ENCODE assay signal across 20 cellular contexts in the genomic region with DNA sequence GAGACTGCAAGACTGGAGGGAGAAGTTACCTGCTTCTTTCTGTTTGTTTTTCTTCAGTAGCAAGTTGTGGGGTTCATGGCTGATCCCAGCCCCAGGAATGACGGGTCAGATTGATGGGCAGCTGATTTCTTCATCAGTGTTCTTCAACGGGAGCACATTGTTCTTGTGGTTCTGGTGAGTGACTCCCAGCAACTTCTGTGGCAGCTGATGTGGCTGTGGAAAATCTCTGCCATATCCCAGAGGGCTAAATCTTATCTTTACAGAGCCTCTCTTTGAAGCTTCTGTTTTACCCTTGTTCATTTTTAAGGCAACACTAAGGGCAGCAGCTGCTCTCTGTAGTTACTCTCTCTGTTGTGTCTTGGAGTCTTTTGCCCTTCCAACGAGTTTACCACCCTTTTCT.
"Had no signal": no experiment of that assay in that cellular context is flagged by ENCODE, and none has a peak within 500 bp of the region (broad histone marks: within the 10 kb centered on the region; RNA-seq: fewer than 3 reads in every experiment).

No MANE protein-coding gene starts in this region.

- H3K4me3 Mint-ChIP-seq: immature natural killer cell; nephron; stimulated activated memory B cell treated with anti-CD40 and anti-IgM and Interleukin-4, amounts not matched to agents 10 μg/mL and 1 μg/mL and 100 μg/mL, for 72 hours; stimulated activated naive CD8-positive, alpha-beta T cell treated with anti-CD3 and anti-CD28 coated beads, Interleukin-15, Interleukin-2, amounts not matched to agents 100 ng/mL and 50 ng/mL, for 24 hours had no signal

- H3K4me1 ChIP-seq: gastroesophageal sphincter, spleen, tibial artery, upper lobe of left lung, uterus had no signal

- H3K27ac ChIP-seq: gastroesophageal sphincter, neutrophil, spleen, tibial artery, upper lobe of left lung, uterus had no signal

- H3K27ac Mint-ChIP-seq: immature natural killer cell; nephron; stimulated activated memory B cell treated with anti-CD40 and anti-IgM and Interleukin-4, amounts not matched to agents 10 μg/mL and 1 μg/mL and 100 μg/mL, for 72 hours; stimulated activated naive CD8-positive, alpha-beta T cell treated with anti-CD3 and anti-CD28 coated beads, Interleukin-15, Interleukin-2, amounts not matched to agents 100 ng/mL and 50 ng/mL, for 24 hours had no signal

- H3K27me3 Mint-ChIP-seq: stimulated activated memory B cell treated with anti-CD40 and anti-IgM and Interleukin-4, amounts not matched to agents 10 μg/mL and 1 μg/mL and 100 μg/mL, for 72 hours; stimulated activated naive CD8-positive, alpha-beta T cell treated with anti-CD3 and anti-CD28 coated beads, Interleukin-15, Interleukin-2, amounts not matched to agents 100 ng/mL and 50 ng/mL, for 24 hours had no signal

- H3K36me3 Mint-ChIP-seq: immature natural killer cell; stimulated activated memory B cell treated with anti-CD40 and anti-IgM and Interleukin-4, amounts not matched to agents 10 μg/mL and 1 μg/mL and 100 μg/mL, for 72 hours had no signal

- H3K27me3 ChIP-seq: gastroesophageal sphincter, neutrophil, spleen, tibial artery, upper lobe of left lung, uterus had no signal

- H3K4me3 ChIP-seq: gastroesophageal sphincter, mucosa of descending colon, spleen, tibial artery, upper lobe of left lung, uterus had no signal

- H3K9me3 Mint-ChIP-seq: nephron; stimulated activated memory B cell treated with anti-CD40 and anti-IgM and Interleukin-4, amounts not matched to agents 10 μg/mL and 1 μg/mL and 100 μg/mL, for 72 hours; stimulated activated naive CD8-positive, alpha-beta T cell treated with anti-CD3 and anti-CD28 coated beads, Interleukin-15, Interleukin-2, amounts not matched to agents 100 ng/mL and 50 ng/mL, for 24 hours had no signal

- ATAC-seq: esophagus mucosa; gastroesophageal sphincter; mucosa of descending colon; right cardiac atrium; stimulated activated memory B cell treated with anti-CD40 and anti-IgM and Interleukin-4, amounts not matched to agents 10 μg/mL and 1 μg/mL and 100 μg/mL, for 72 hours had no signal

- H3K9me3 ChIP-seq: gastroesophageal sphincter, mucosa of descending colon, neutrophil, tibial artery, upper lobe of left lung, uterus had no signal

- H3K36me3 ChIP-seq: gastroesophageal sphincter, neutrophil, spleen, tibial artery, upper lobe of left lung, uterus had no signal

- H3K4me1 Mint-ChIP-seq: immature natural killer cell; nephron; stimulated activated memory B cell treated with anti-CD40 and anti-IgM and Interleukin-4, amounts not matched to agents 10 μg/mL and 1 μg/mL and 100 μg/mL, for 72 hours had no signal

- DNase-seq: effector memory CD4-positive, alpha-beta T cell; glutamatergic neuron; immature natural killer cell; kidney glomerular epithelial cell; mucosa of descending colon; posterior cingulate gyrus; right cardiac atrium; spleen; stimulated activated CD4-positive, alpha-beta T cell treated with anti-CD3 and anti-CD28 coated beads, Interleukin-15, amount 100 ng/mL, for 24 hours; stimulated activated CD4-positive, alpha-beta T cell treated with anti-CD3 and anti-CD28 coated beads, Interleukin-1b, Interleukin-23, amount 100 ng/mL, for 48 hours; stimulated activated CD4-positive, alpha-beta T cell treated with anti-CD3 and anti-CD28 coated beads, Interleukin-4, amount 100 ng/mL, for 24 hours; tibial artery; upper lobe of left lung; uterus had no signal
